14 cellular contexts compared by ENCODE assay signal in the genomic region with DNA sequence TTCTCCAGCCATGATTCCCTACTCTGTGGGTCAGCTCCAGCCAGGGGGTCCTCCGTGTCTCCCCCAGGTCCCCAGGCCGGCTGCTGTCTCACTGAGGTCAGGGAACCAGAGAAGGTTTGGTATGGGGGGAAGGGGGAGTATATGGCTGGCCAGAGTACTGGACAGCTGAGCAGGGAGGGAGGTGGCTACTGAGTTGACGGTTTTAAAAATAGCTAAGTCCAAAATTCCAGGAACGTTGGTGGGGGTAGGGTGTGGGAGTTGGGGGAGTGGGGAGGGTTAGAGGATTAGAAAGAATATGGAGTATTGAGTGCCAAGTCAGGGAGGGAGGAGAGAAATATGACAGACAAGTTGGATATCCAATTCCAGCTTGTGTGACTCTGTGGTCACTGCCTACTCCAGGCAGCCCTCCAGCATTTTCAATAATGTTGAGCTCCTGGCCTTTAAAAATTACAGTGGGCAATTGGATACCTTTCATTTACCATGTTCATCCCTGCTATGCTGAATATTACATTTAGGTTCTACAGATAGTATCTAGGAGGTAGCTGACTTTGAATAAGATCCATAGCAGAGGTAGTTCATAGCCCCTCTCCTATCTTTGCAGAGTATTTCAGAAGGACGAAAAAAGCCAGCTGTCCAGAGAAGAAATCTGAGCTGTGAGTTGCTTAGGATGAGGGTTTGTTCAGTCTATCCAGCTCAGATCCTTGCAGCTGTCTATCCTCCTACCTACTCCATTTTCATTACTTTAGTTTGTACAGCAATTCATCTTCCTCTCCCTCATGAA. TPM values are rescaled to one million over a fixed set of nuclear protein-coding genes. Genes with fewer than 3 reads are reported as not detected.
"Had no signal": no experiment of that assay in that cellular context is flagged by ENCODE, and none has a peak within 500 bp of the region (broad histone marks: within the 10 kb centered on the region; RNA-seq: fewer than 3 reads in every experiment).

A gene with protein sequence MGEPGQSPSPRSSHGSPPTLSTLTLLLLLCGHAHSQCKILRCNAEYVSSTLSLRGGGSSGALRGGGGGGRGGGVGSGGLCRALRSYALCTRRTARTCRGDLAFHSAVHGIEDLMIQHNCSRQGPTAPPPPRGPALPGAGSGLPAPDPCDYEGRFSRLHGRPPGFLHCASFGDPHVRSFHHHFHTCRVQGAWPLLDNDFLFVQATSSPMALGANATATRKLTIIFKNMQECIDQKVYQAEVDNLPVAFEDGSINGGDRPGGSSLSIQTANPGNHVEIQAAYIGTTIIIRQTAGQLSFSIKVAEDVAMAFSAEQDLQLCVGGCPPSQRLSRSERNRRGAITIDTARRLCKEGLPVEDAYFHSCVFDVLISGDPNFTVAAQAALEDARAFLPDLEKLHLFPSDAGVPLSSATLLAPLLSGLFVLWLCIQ (minus strand): TSS at position 114 of the 781 bp plus-strand sequence. CDS start 1,504 bp downstream, outside the sequence.

- H3K9me3 Mint-ChIP-seq: central memory CD8-positive, alpha-beta T cell; memory B cell had no signal

- H3K27ac ChIP-seq: thyroid gland had no signal

- H3K36me3 ChIP-seq: thyroid gland had no signal

- H3K36me3 Mint-ChIP-seq: memory B cell had no signal

- DNase-seq: activated CD4-positive, alpha-beta T cell treated with anti-CD3 and anti-CD28 coated beads, Interleukin-2, amount 50 U/mL, for 1 hour; activated CD4-positive, CD25-positive, alpha-beta regulatory T cell; activated naive CD4-positive, alpha-beta T cell treated with anti-CD3 and anti-CD28 coated beads, Interleukin-2, amount 50 U/mL, for 16 hours; cortex of kidney; effector CD8-positive, alpha-beta T cell; hypothalamus; nephron progenitor cell; small intestine; thyroid gland had no signal

- H3K9me3 ChIP-seq: thyroid gland had no signal

- H3K4me3 ChIP-seq: thyroid gland had no signal

- H3K27ac Mint-ChIP-seq: memory B cell, nephron progenitor cell had no signal

- H3K4me3 Mint-ChIP-seq: central memory CD8-positive, alpha-beta T cell; memory B cell; nephron progenitor cell had no signal

RNA-seq across cellular contexts. Expression of the gene that starts here (rescaled TPM):
- total RNA-seq: activated CD8-positive, alpha-beta memory T cell treated with anti-CD3 and anti-CD28 coated beads for 36 hours; fibroblast of lung; omental fat pad; thyroid gland had no signal
- polyA plus RNA-seq: fibroblast of lung, small intestine had no signal
